3 cellular contexts compared by ENCODE assay signal in the genomic region with DNA sequence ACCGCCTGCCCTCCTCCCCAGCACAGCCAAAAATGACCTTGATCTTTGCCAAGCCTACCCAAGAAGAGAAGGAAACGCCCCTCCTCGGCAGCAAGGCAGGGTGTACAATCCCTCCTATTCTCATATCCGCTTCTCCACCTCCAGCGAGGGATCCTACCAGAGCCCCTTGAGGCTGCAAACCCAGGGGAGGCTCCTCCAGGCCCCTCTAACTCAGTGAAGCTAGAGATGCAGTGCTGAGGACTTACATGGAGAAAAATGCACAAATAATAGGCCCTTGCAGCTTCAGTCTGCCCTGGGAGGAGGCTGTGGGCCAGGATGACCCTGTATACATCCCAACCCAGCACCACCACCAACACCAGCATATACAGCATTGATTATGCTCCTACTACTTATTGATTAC.
TF ChIP-seq lines count a peak whose summit lies in the region.

No MANE protein-coding gene starts in this region.

TF ChIP-seq in IMR-90, 13 proteins besides CTCF, POLR2A, EP300 and RAD21:
- TF ChIP-seq USF2 (IDR thresholded peaks at IDR 0.05; ENCODE audit: low read depth, low read length) (no peak), SMC3 (IDR thresholded peaks at IDR 0.05; ENCODE audit: low read depth, low read length) (no peak), MXI1 (IDR thresholded peaks at IDR 0.05; ENCODE audit: borderline replicate concordance, low read depth, low read length) (no peak), CEBPB (IDR thresholded peaks at IDR 0.05; ENCODE audit: low read depth, low read length) (no peak), ELK1 (IDR thresholded peaks at IDR 0.05; ENCODE audit: borderline replicate concordance, low read depth, low read length) (no peak), MAZ (IDR thresholded peaks at IDR 0.05; ENCODE audit: borderline replicate concordance, low read depth, low read length) (no peak), MAFK (IDR thresholded peaks at IDR 0.05; ENCODE audit: low read depth, low read length) (no peak), RCOR1 (IDR thresholded peaks at IDR 0.05; ENCODE audit: insufficient replicate concordance, low read length) (no peak), RFX5 (IDR thresholded peaks at IDR 0.05; ENCODE audit: low read depth, low read length) (no peak), FOS (IDR thresholded peaks at IDR 0.05; ENCODE audit: low read depth, low read length) (no peak), NFE2L2 (IDR thresholded peaks at IDR 0.05; ENCODE audit: low read depth, low read length) (no peak)

TF ChIP-seq in H1, 55 proteins besides CTCF, POLR2A, EP300 and RAD21:
- TF ChIP-seq RBBP5 (IDR thresholded peaks at IDR 0.05; ENCODE audit: borderline replicate concordance, low read depth, low read length) (no peak), PHF8 (conservative IDR thresholded peaks at IDR 0.05; ENCODE audit: low read depth, low read length) (no peak), CTBP2 (IDR thresholded peaks at IDR 0.05; ENCODE audit: borderline replicate concordance, insufficient read depth, insufficient read length, low read length) (no peak), SUZ12 (IDR thresholded peaks at IDR 0.05; ENCODE audit: low read length) (no peak), SP4 (IDR thresholded peaks at IDR 0.05; ENCODE audit: low read length) (no peak), CHD1 (IDR thresholded peaks at IDR 0.05; ENCODE audit: low read depth, low read length) (no peak)
- TF ChIP-seq, protein P1, sequence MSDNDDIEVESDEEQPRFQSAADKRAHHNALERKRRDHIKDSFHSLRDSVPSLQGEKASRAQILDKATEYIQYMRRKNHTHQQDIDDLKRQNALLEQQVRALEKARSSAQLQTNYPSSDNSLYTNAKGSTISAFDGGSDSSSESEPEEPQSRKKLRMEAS (IDR thresholded peaks at IDR 0.05) = no peak
- TF ChIP-seq, protein P2, sequence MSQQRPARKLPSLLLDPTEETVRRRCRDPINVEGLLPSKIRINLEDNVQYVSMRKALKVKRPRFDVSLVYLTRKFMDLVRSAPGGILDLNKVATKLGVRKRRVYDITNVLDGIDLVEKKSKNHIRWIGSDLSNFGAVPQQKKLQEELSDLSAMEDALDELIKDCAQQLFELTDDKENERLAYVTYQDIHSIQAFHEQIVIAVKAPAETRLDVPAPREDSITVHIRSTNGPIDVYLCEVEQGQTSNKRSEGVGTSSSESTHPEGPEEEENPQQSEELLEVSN (IDR thresholded peaks at IDR 0.05) = no peak

TF ChIP-seq in HepG2, 621 proteins besides CTCF, POLR2A, EP300 and RAD21:
- TF ChIP-seq KAT8 (CRISPR knock-in tag; IDR thresholded peaks at IDR 0.05) (no peak), RARG (CRISPR knock-in tag; IDR thresholded peaks at IDR 0.05; ENCODE audit: low read depth) (no peak), ZNF142 (CRISPR knock-in tag; IDR thresholded peaks at IDR 0.05) (no peak), THAP8 (CRISPR knock-in tag; IDR thresholded peaks at IDR 0.05; ENCODE audit: borderline replicate concordance) (no peak), PHF20 (CRISPR knock-in tag; IDR thresholded peaks at IDR 0.05) (no peak), ZKSCAN5 (CRISPR knock-in tag; IDR thresholded peaks at IDR 0.05) (no peak), MED8 (CRISPR knock-in tag; IDR thresholded peaks at IDR 0.05; ENCODE audit: insufficient replicate concordance) (no peak), CBX1 (IDR thresholded peaks at IDR 0.05; ENCODE audit: low read depth) (no peak), NFIC (IDR thresholded peaks at IDR 0.05; ENCODE audit: low read length) (no peak), HNF1A (IDR thresholded peaks at IDR 0.05; ENCODE audit: low read depth) (no peak), HNF1A (CRISPR knock-in tag; IDR thresholded peaks at IDR 0.05; ENCODE audit: borderline replicate concordance) (no peak)
- TF ChIP-seq, protein P3, sequence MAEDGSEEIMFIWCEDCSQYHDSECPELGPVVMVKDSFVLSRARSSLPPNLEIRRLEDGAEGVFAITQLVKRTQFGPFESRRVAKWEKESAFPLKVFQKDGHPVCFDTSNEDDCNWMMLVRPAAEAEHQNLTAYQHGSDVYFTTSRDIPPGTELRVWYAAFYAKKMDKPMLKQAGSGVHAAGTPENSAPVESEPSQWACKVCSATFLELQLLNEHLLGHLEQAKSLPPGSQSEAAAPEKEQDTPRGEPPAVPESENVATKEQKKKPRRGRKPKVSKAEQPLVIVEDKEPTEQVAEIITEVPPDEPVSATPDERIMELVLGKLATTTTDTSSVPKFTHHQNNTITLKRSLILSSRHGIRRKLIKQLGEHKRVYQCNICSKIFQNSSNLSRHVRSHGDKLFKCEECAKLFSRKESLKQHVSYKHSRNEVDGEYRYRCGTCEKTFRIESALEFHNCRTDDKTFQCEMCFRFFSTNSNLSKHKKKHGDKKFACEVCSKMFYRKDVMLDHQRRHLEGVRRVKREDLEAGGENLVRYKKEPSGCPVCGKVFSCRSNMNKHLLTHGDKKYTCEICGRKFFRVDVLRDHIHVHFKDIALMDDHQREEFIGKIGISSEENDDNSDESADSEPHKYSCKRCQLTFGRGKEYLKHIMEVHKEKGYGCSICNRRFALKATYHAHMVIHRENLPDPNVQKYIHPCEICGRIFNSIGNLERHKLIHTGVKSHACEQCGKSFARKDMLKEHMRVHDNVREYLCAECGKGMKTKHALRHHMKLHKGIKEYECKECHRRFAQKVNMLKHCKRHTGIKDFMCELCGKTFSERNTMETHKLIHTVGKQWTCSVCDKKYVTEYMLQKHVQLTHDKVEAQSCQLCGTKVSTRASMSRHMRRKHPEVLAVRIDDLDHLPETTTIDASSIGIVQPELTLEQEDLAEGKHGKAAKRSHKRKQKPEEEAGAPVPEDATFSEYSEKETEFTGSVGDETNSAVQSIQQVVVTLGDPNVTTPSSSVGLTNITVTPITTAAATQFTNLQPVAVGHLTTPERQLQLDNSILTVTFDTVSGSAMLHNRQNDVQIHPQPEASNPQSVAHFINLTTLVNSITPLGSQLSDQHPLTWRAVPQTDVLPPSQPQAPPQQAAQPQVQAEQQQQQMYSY (CRISPR knock-in tag; IDR thresholded peaks at IDR 0.05) = no peak
- TF ChIP-seq, protein P4, sequence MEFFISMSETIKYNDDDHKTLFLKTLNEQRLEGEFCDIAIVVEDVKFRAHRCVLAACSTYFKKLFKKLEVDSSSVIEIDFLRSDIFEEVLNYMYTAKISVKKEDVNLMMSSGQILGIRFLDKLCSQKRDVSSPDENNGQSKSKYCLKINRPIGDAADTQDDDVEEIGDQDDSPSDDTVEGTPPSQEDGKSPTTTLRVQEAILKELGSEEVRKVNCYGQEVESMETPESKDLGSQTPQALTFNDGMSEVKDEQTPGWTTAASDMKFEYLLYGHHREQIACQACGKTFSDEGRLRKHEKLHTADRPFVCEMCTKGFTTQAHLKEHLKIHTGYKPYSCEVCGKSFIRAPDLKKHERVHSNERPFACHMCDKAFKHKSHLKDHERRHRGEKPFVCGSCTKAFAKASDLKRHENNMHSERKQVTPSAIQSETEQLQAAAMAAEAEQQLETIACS (CRISPR knock-in tag; IDR thresholded peaks at IDR 0.05) = no peak
- TF ChIP-seq, protein P5, sequence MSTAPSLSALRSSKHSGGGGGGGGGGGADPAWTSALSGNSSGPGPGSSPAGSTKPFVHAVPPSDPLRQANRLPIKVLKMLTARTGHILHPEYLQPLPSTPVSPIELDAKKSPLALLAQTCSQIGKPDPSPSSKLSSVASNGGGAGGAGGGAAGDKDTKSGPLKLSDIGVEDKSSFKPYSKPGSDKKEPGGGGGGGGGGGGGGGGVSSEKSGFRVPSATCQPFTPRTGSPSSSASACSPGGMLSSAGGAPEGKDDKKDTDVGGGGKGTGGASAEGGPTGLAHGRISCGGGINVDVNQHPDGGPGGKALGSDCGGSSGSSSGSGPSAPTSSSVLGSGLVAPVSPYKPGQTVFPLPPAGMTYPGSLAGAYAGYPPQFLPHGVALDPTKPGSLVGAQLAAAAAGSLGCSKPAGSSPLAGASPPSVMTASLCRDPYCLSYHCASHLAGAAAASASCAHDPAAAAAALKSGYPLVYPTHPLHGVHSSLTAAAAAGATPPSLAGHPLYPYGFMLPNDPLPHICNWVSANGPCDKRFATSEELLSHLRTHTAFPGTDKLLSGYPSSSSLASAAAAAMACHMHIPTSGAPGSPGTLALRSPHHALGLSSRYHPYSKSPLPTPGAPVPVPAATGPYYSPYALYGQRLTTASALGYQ (CRISPR knock-in tag; IDR thresholded peaks at IDR 0.05) = no peak
